In the genomic region with DNA sequence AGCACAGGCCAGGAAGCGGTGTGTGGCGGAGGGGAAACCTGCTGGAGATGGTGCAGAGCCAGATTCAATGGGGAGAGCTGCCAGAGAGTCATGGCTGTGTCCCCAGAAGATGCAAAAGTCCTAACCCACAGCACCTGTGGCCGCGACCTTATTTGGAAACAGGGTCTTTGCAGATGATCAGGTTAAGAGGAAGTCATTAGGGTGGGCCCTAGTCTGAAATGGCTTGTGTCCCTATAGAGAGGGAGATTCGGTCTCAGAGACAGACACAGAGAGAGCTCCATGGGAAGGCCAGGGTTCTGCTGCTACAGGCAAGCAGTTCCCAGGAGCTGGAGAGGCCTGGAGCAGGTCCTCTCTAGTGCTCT, we compare ENCODE assay signal across 1 cellular context.
TF ChIP-seq lines count a peak whose summit lies in the region.

No MANE protein-coding gene starts in this region.

TF ChIP-seq in K562, 482 proteins besides CTCF, POLR2A, EP300 and RAD21:
- TF ChIP-seq, protein P1, sequence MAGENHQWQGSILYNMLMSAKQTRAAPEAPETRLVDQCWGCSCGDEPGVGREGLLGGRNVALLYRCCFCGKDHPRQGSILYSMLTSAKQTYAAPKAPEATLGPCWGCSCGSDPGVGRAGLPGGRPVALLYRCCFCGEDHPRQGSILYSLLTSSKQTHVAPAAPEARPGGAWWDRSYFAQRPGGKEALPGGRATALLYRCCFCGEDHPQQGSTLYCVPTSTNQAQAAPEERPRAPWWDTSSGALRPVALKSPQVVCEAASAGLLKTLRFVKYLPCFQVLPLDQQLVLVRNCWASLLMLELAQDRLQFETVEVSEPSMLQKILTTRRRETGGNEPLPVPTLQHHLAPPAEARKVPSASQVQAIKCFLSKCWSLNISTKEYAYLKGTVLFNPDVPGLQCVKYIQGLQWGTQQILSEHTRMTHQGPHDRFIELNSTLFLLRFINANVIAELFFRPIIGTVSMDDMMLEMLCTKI (IDR thresholded peaks at IDR 0.05; ENCODE audit: partially characterized antibody) = no peak
